Comparison of ENCODE assay signal across 8 cellular contexts in the genomic region with DNA sequence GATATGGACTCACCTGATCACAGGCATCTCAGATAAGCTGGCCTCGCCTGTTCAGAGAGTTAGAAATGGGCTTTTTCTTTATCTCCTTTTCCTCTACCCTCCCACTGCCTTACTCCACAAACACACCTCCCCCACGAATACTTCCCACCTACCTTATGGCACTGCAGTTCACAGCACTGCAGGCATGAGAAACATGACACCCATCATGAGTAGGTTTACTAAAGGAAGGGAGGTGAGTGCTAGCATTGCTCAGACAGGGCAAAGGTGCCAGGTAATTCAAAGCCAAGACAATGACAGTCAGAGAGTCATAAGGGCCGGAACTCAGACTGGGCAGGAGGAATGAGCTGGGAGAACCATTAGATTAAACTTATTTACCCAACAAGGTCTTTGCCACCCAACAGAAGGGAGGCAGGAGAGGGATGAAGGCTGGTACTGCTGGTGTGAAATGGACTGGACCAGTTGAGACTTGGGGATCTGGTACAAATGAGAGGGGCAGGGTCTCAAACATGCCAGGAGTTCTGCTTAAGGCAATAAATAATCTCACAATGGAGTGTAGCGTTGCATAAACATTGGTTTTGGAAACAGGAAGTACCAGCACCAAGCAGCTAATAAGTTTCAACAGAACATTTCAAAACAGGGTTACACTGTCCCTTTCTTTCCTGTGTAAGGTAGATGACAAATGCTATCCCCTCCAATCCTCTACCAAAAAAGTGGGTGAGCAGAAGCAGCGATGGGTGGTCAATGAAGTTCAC.
DNase-seq lines count a peak whose midpoint lies in the region; ATAC-seq and TF ChIP-seq lines count a peak whose summit lies in the region.

No MANE protein-coding gene starts in this region.

- H3K27ac ChIP-seq in BLaER1 treated with 17β-estradiol and CSF1 and Interleukin-3, amounts not matched to agents 10 nM and 100 nM = peak overlapping the region; percentile 64 to 94 (median 87)
- H3K27ac ChIP-seq in left lung (peak overlapping the region; percentile 37 to 89), testis (no peak overlapping the region)

- peak; percentile 76 for DNase-seq in HT-29 (ENCODE audit: low spot score)
- DNase-seq in activated CD8-positive, alpha-beta T cell treated with anti-CD3 and anti-CD28 coated beads for 36 hours = no peak
- no peak for DNase-seq in left lung
- no peak for DNase-seq in SW480 (ENCODE audit: low spot score)
- no peak for DNase-seq in testis
- DNase-seq in middle frontal gyrus (ENCODE audit: extremely low spot score, low spot score) = no peak

- intact Hi-C loops in activated CD8-positive, alpha-beta T cell treated with anti-CD3 and anti-CD28 coated beads for 36 hours (cut with micrococcal nuclease) = loop anchor here (5.0 kb wide), 1 partner anchor 33 kb away; no protein-coding TSS in a partner anchor
- intact Hi-C loops in left lung (cut with DNase I) = no loop called here
- intact Hi-C loops in testis (cut with DNase I; ENCODE audit: low total_unique reads) = no loop called here

- no peak for TF ChIP-seq CTCF in activated CD8-positive, alpha-beta T cell treated with anti-CD3 and anti-CD28 coated beads for 36 hours (IDR thresholded peaks at IDR 0.05)
- no peak for TF ChIP-seq CTCF in left lung (IDR thresholded peaks at IDR 0.05)
- no peak for TF ChIP-seq CTCF in testis (IDR thresholded peaks at IDR 0.05)

- TF ChIP-seq POLR2A in testis (IDR thresholded peaks at IDR 0.05) = no peak

- no peaks in the 10 kb centered on the region for H3K9me3 Mint-ChIP-seq in activated CD8-positive, alpha-beta T cell treated with anti-CD3 and anti-CD28 coated beads for 36 hours

- H3K36me3 ChIP-seq in BLaER1 treated with 17β-estradiol and CSF1 and Interleukin-3, amounts not matched to agents 10 nM and 100 nM = peaks cover 0 to 95% (median 75%) of the 10 kb centered on the region in 11 experiments; a peak in 19 of 22 replicates
- peaks cover 0 to 4% of the 10 kb centered on the region in 2 donors for H3K36me3 ChIP-seq in left lung
- no peaks in the 10 kb centered on the region for H3K36me3 ChIP-seq in testis (ENCODE audit: low read depth, missing control alignments)

- peaks cover 86 to 100% (median 97%) of the 10 kb centered on the region in 10 experiments for H3K4me1 ChIP-seq in BLaER1 treated with 17β-estradiol and CSF1 and Interleukin-3, amounts not matched to agents 10 nM and 100 nM
- H3K4me1 ChIP-seq in left lung (peaks cover 32 to 89% of the 10 kb centered on the region in 2 donors), testis (no peaks in the 10 kb centered on the region)

- CTCF ChIA-PET in activated CD8-positive, alpha-beta T cell treated with anti-CD3 and anti-CD28 coated beads for 36 hours (lab: Charles Lee) = interaction anchor here (0.9 to 8.9 kb wide), 9 partner anchors 8 to 268 kb away, joined by 3 to 57 read pairs (median 8); no protein-coding TSS in a partner anchor

- H4K20me1 ChIP-seq in BLaER1 treated with 17β-estradiol and CSF1 and Interleukin-3, amounts not matched to agents 10 nM and 100 nM = peaks cover 0 to 100% (median 70%) of the 10 kb centered on the region in 11 experiments; a peak in 17 of 22 replicates

- H3K9me3 ChIP-seq in BLaER1 treated with 17β-estradiol and CSF1 and Interleukin-3, amounts not matched to agents 10 nM and 100 nM (replicated peaks in 1 of 11) = no peaks in the 10 kb centered on the region
- H3K9me3 ChIP-seq in left lung = no peaks in the 10 kb centered on the region
- H3K9me3 ChIP-seq in testis = no peaks in the 10 kb centered on the region

- H3K9ac ChIP-seq in BLaER1 treated with 17β-estradiol and CSF1 and Interleukin-3, amounts not matched to agents 10 nM and 100 nM = peak overlapping the region; percentile 40 to 79 (median 68); a peak in 21 of 22 replicates

- H3K36me3 Mint-ChIP-seq in activated CD8-positive, alpha-beta T cell treated with anti-CD3 and anti-CD28 coated beads for 36 hours (ENCODE audit: low read depth) = peaks cover 65% of the 10 kb centered on the region

- ATAC-seq in activated CD8-positive, alpha-beta T cell treated with anti-CD3 and anti-CD28 coated beads for 36 hours = no peak
- ATAC-seq in left lung (peak; percentile 43), HG02623 (IDR thresholded peaks at IDR 0.05; ENCODE audit: unreplicated experiment) (no peak)

- POLR2A ChIA-PET in activated CD8-positive, alpha-beta T cell treated with anti-CD3 and anti-CD28 coated beads for 36 hours (lab: Charles Lee) = interaction anchor here (0.8 to 3.2 kb wide), 10 partner anchors 8 to 50 kb away, joined by 3 to 24 read pairs (median 4); no protein-coding TSS in a partner anchor

- H3K4me2 ChIP-seq in BLaER1 treated with 17β-estradiol and CSF1 and Interleukin-3, amounts not matched to agents 10 nM and 100 nM = peak overlapping the region; percentile 76 to 97 (median 86)

- peaks cover 94% of the 10 kb centered on the region for H3K4me1 Mint-ChIP-seq in activated CD8-positive, alpha-beta T cell treated with anti-CD3 and anti-CD28 coated beads for 36 hours (ENCODE audit: low read depth)

- H3K4me3 Mint-ChIP-seq in activated CD8-positive, alpha-beta T cell treated with anti-CD3 and anti-CD28 coated beads for 36 hours = no peak overlapping the region

- H3K4me3 ChIP-seq in BLaER1 treated with 17β-estradiol and CSF1 and Interleukin-3, amounts not matched to agents 10 nM and 100 nM = peak overlapping the region in 8 of 10 experiments; percentile 2 to 45 (median 27); a peak in 10 of 20 replicates
- no peak overlapping the region for H3K4me3 ChIP-seq in left lung
- no peak overlapping the region for H3K4me3 ChIP-seq in testis

- 83 to 86% methylated on average over 5 of the region's 5 CpGs for WGBS in testis, 2 donors

- no peaks in the 10 kb centered on the region for H3K27me3 Mint-ChIP-seq in activated CD8-positive, alpha-beta T cell treated with anti-CD3 and anti-CD28 coated beads for 36 hours

- H3K27me3 ChIP-seq in BLaER1 treated with 17β-estradiol and CSF1 and Interleukin-3, amounts not matched to agents 10 nM and 100 nM = no peaks in the 10 kb centered on the region
- H3K27me3 ChIP-seq in left lung = no peaks in the 10 kb centered on the region
- H3K27me3 ChIP-seq in testis = no peaks in the 10 kb centered on the region

- H3K27ac Mint-ChIP-seq in activated CD8-positive, alpha-beta T cell treated with anti-CD3 and anti-CD28 coated beads for 36 hours = peak overlapping the region; percentile 88

Comparison
In these comparisons a context has a peak if more than half of its experiments do, and no peak if none do; other contexts are left out.
1. H3K27ac ChIP-seq: peak in BLaER1 treated with 17β-estradiol and CSF1 and Interleukin-3, amounts not matched to agents 10 nM and 100 nM (11 of 11) and left lung (2 of 2); none in testis (0 of 2).
2. H3K4me3 ChIP-seq: peak in BLaER1 treated with 17β-estradiol and CSF1 and Interleukin-3, amounts not matched to agents 10 nM and 100 nM (8 of 10); none in left lung (0 of 2) and testis (0 of 2).